In genomic region chr17:410674-411401, GRCh38 we compare ENCODE assay signal across 8 cellular contexts. TPM values are rescaled to one million over a fixed set of nuclear protein-coding genes. Genes with fewer than 3 reads are reported as not detected.
DNase-seq lines count a peak whose midpoint lies in the region; ATAC-seq and TF ChIP-seq lines count a peak whose summit lies in the region.

No MANE protein-coding gene starts in this region.

- TF ChIP-seq EP300 in tibial nerve (IDR thresholded peaks at IDR 0.05) = no peak

- TF ChIP-seq POLR2A in tibial nerve (IDR thresholded peaks at IDR 0.05) = no peak

- peak overlapping the region; percentile 94 for H3K4me3 ChIP-seq in mesodermal cell (ENCODE audit: extremely low read depth, insufficient read depth, low read length, poor library complexity, severe bottlenecking)
- peak overlapping the region; percentile 69 to 98 (median 90) for H3K4me3 ChIP-seq in tibial nerve

- peak overlapping the region; percentile 88 for H3K27ac ChIP-seq in mesodermal cell (ENCODE audit: low read depth, low read length, severe bottlenecking)
- peak overlapping the region; percentile 26 to 77 (median 68) for H3K27ac ChIP-seq in tibial nerve

- DNase-seq in ELR (ENCODE audit: low read depth) (peak; percentile 41), HT1080 (ENCODE audit: low read depth) (peak; percentile 26), ecto neural progenitor cell (ENCODE audit: low spot score) (peak; percentile 63), tibial nerve (ENCODE audit: low spot score in 2 of 2) (no peak), omental fat pad (ENCODE audit: low spot score) (no peak)
- peak; percentile 47 for DNase-seq in activated CD4-positive, CD25-positive, alpha-beta regulatory T cell treated with anti-CD3 and anti-CD28 coated beads, Interleukin-2, amount 50 U/mL, for 72 hours

- no peak for TF ChIP-seq CTCF in tibial nerve (IDR thresholded peaks at IDR 0.05)
- no peak for TF ChIP-seq CTCF in omental fat pad (IDR thresholded peaks at IDR 0.05)

- H3K4me1 ChIP-seq in mesodermal cell (ENCODE audit: control insufficient read depth, insufficient read depth, low read length, poor library complexity, severe bottlenecking) = no peaks in the 10 kb centered on the region
- peaks cover 0 to 25% (median 4%) of the 10 kb centered on the region in 4 donors for H3K4me1 ChIP-seq in tibial nerve

- H3K36me3 ChIP-seq in mesodermal cell (ENCODE audit: control insufficient read depth, insufficient read depth, low read length) = peaks cover 16% of the 10 kb centered on the region
- peaks cover 0 to 20% (median 0%) of the 10 kb centered on the region in 3 donors for H3K36me3 ChIP-seq in tibial nerve

- H3K27me3 ChIP-seq in tibial nerve = no peaks in the 10 kb centered on the region

- H3K9me3 ChIP-seq in mesodermal cell (ENCODE audit: control insufficient read depth, low read length) (no peaks in the 10 kb centered on the region), tibial nerve (no peaks in the 10 kb centered on the region)

- no peak for ATAC-seq in GM18498 (IDR thresholded peaks at IDR 0.05; ENCODE audit: unreplicated experiment)
- no peak for ATAC-seq in omental fat pad (ENCODE audit: low FRiP score)

- 36 to 38% methylated on average over 17 to 18 of the region's 20 CpGs for whole genome bisulfite sequencing in mesodermal cell (ENCODE audit: insufficient coverage in 2 of 2), 2 experiments
- whole genome bisulfite sequencing in tibial nerve, 2 donors = 31 to 34% methylated on average over 20 of the region's 20 CpGs

RNA-seq across cellular contexts. Expression of gene RFLNB, which starts 34.9 kb away (rescaled TPM):
- total RNA-seq in HT1080 (2014; rRNA removed; shearing (Covaris generic)) = 20.9 and 26.1 TPM in 2 replicates
- 26.6 and 26.8 TPM in 2 replicates for polyA plus RNA-seq in HT1080 (2015; cell fraction: cytosol; rRNA removed)
- polyA plus RNA-seq in HT1080 (2015; cell fraction: nucleus; rRNA removed) = 8.1 and 9.2 TPM in 2 replicates
- 13.5 TPM for polyA plus RNA-seq in mesodermal cell (2013, experiment 1 of 2)
- 9.7 TPM for polyA plus RNA-seq in mesodermal cell (2013, experiment 2 of 2)
- total RNA-seq in tibial nerve = 10 to 100 TPM in 2 of 4 donors, 1 to 10 TPM in 2; 5.0 to 14.3 (median 9.0) TPM
- 10 to 100 TPM in 3 of 4 donors, 1 to 10 TPM in 1; 9.6 to 61.5 (median 30.9) TPM for total RNA-seq in omental fat pad

RNA-seq across cellular contexts. Expression of gene RPH3AL, which starts 58.2 kb away (rescaled TPM):
- 2.2 and 3.8 TPM in 2 replicates for total RNA-seq in HT1080 (2014; rRNA removed; shearing (Covaris generic))
- polyA plus RNA-seq in HT1080 (2015; cell fraction: cytosol; rRNA removed) = 2.4 and 3.0 TPM in 2 replicates
- polyA plus RNA-seq in HT1080 (2015; cell fraction: nucleus; rRNA removed) = 2.0 and 2.5 TPM in 2 replicates
- polyA plus RNA-seq in mesodermal cell (2013, experiment 1 of 2) = 6.6 TPM
- polyA plus RNA-seq in mesodermal cell (2013, experiment 2 of 2) = 5.0 TPM
- total RNA-seq in tibial nerve (10 to 100 TPM in 3 of 4 donors, 1 to 10 TPM in 1; 9.6 to 62.4 (median 41.9) TPM), omental fat pad (10 to 100 TPM; 10.0 to 51.1 (median 25.7) TPM)

Comparison
In these comparisons a context has a peak if more than half of its experiments do, and no peak if none do; other contexts are left out.
1. DNase-seq: peak in ELR (single experiment), HT1080 (single experiment), activated CD4-positive, CD25-positive, alpha-beta regulatory T cell treated with anti-CD3 and anti-CD28 coated beads, Interleukin-2, amount 50 U/mL, for 72 hours (single experiment) and ecto neural progenitor cell (single experiment); none in tibial nerve (0 of 2) and omental fat pad (single experiment).